ENCODE assay signal across 27 cellular contexts in the genomic region with DNA sequence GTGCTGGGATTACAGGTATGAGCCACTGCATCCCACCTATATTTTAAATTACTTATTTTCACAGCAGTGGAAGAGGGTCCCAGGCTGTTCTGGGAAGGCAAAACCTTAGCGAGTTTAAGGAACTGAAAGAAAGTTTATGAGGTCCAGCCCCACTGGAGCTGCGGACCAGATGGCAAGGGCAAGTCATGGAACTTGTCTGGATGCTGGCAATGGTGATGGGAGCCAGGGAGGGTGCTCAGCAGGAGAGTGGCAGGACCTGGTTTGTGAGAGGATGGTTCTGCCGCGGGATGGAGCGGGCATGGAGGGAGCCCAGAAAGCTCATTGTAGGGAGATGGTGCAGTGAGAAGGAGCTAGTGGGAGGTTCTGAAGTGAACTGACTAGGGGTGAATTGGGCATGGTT. TPM values are rescaled to one million over a fixed set of nuclear protein-coding genes. Genes with fewer than 3 reads are reported as not detected.
A peak's percentile ranks its signal among the peaks of the same experiment; 100 is the strongest.
DNase-seq lines count a peak whose midpoint lies in the region; ATAC-seq, FAIRE-seq and TF ChIP-seq lines count a peak whose summit lies in the region.
"Had no signal": no experiment of that assay in that cellular context is flagged by ENCODE, and none has a peak within 500 bp of the region (broad histone marks: within the 10 kb centered on the region; RNA-seq: fewer than 3 reads in every experiment).

No MANE protein-coding gene starts in this region.

- intact Hi-C loops in GM12878 (cut with micrococcal nuclease; ENCODE audit: unreplicated experiment) = no loop called here

- in situ Hi-C loops in GM12878 (cut with MboI) = no loop called here

- H3K9me3 ChIP-seq in GM12878 (replicated peaks; ENCODE audit: control insufficient read depth, insufficient read depth, low read length) (no peaks in the 10 kb centered on the region), smooth muscle cell (replicated peaks; ENCODE audit: low read depth) (no peaks in the 10 kb centered on the region)
- H3K9me3 ChIP-seq: ascending aorta, BE2C, heart left ventricle, neutrophil, psoas muscle, upper lobe of left lung had no signal

- no peak overlapping the region for H2AFZ ChIP-seq in GM12878 (ENCODE audit: control insufficient read depth, low read depth, low read length)
- peak overlapping the region; percentile 49 for H2AFZ ChIP-seq in smooth muscle cell (ENCODE audit: low read depth)

- H3K4me1 ChIP-seq in GM12878 (ENCODE audit: control insufficient read depth, insufficient read depth, low read length) (no peaks in the 10 kb centered on the region), smooth muscle cell (ENCODE audit: low read depth) (peaks cover 21% of the 10 kb centered on the region)
- H3K4me1 ChIP-seq: ascending aorta, BE2C, heart left ventricle, psoas muscle had no signal

- no peak overlapping the region for H3K4me2 ChIP-seq in GM12878 (ENCODE audit: control insufficient read depth, insufficient read depth)
- no peak overlapping the region for H3K4me2 ChIP-seq in smooth muscle cell

- BruUV-seq in GM12878 (replicated peaks; lab: Mats Ljungman, UMichigan) = no TSS peak

- H3K79me2 ChIP-seq in GM12878 (ENCODE audit: control insufficient read depth, insufficient read depth, low read length) (no peaks in the 10 kb centered on the region), smooth muscle cell (ENCODE audit: low read depth) (no peaks in the 10 kb centered on the region)

- RAD21 ChIA-PET in GM12878 (lab: Charles Lee; ENCODE audit: unreplicated experiment) = no interaction called here

- TF ChIP-seq POLR2A in GM12878 (IDR thresholded peaks at IDR 0.05; ENCODE audit: low read depth, low read length) = no peak

- no peak overlapping the region for H3K27ac ChIP-seq in GM12878 (ENCODE audit: control insufficient read depth, insufficient read depth)
- H3K27ac ChIP-seq in layer of hippocampus (ENCODE audit: low read depth, low read length) = peak overlapping the region; percentile 38
- H3K27ac ChIP-seq in smooth muscle cell (ENCODE audit: low read depth) = no peak overlapping the region
- H3K27ac ChIP-seq: ascending aorta, neutrophil, psoas muscle had no signal

- H4K20me1 ChIP-seq in GM12878 (ENCODE audit: control insufficient read depth, insufficient read depth) (no peaks in the 10 kb centered on the region), smooth muscle cell (ENCODE audit: low read depth) (no peaks in the 10 kb centered on the region)

- H3K9ac ChIP-seq in GM12878 (ENCODE audit: control insufficient read depth, insufficient read depth, low read length) = no peak overlapping the region
- no peak overlapping the region for H3K9ac ChIP-seq in smooth muscle cell (ENCODE audit: low read depth)

- TF ChIP-seq EP300 in GM12878 (IDR thresholded peaks at IDR 0.05; ENCODE audit: borderline replicate concordance in 1 of 2, control insufficient read depth in 1 of 2, low read depth in 2 of 2, low read length in 2 of 2) = no peak

- CTCF ChIA-PET in GM12878 (lab: Yijun Ruan, JAX) = interaction anchor here (1.0 kb wide), 1 partner anchor 291 kb away, joined by 3 read pairs; no protein-coding TSS in a partner anchor

- H3K36me3 ChIP-seq in GM12878 (ENCODE audit: control insufficient read depth in 2 of 2, insufficient read depth in 2 of 2, low read length in 1 of 2) (no peaks in the 10 kb centered on the region), smooth muscle cell (ENCODE audit: low read depth) (no peaks in the 10 kb centered on the region)
- H3K36me3 ChIP-seq: ascending aorta, BE2C, heart left ventricle, neutrophil, upper lobe of left lung had no signal

- H3K27me3 ChIP-seq in GM12878 (replicated peaks in 1 of 2; ENCODE audit: control insufficient read depth in 2 of 2, insufficient read depth in 2 of 2, low read length in 1 of 2) (no peaks in the 10 kb centered on the region), layer of hippocampus (ENCODE audit: control insufficient read depth, insufficient read depth, low read length) (no peaks in the 10 kb centered on the region), smooth muscle cell (ENCODE audit: low read depth) (no peaks in the 10 kb centered on the region)
- H3K27me3 ChIP-seq: ascending aorta, BE2C, upper lobe of left lung had no signal

- peaks cover 12% of the 10 kb centered on the region for H3F3A ChIP-seq in smooth muscle cell (ENCODE audit: low read depth)

- FAIRE-seq in GM12878 (lab: Jason Lieb, UNC) = no peak

- POLR2A ChIA-PET in GM12878 (lab: Charles Lee) = no interaction called here

- no peak for TF ChIP-seq CTCF in GM12878 (IDR thresholded peaks at IDR 0.05 in 2 of 3, conservative IDR thresholded peaks at IDR 0.05 in 1 of 3; ENCODE audit: control insufficient read depth in 2 of 3, extremely low read depth in 1 of 3, insufficient read depth in 1 of 3, low read depth in 3 of 3, low read length in 3 of 3)
- no peak for TF ChIP-seq CTCF in smooth muscle cell (IDR thresholded peaks at IDR 0.05; ENCODE audit: borderline replicate concordance, insufficient read depth, poor library complexity, severe bottlenecking)

- 51% methylated on average over 5 of the region's 5 CpGs for WGBS in GM12878 (ENCODE audit: insufficient coverage, insufficient replicate concordance, low lambda C conversion rate, missing lambda C conversion rate)
- 53% methylated on average over 5 of the region's 5 CpGs for WGBS in smooth muscle cell (ENCODE audit: low lambda C conversion rate)

- ATAC-seq in GM12878 (no peak; the same call in 2 of the 3 replicates), GM21515 (IDR thresholded peaks at IDR 0.05; ENCODE audit: unreplicated experiment) (no peak)
- ATAC-seq: activated CD4-positive, CD25-positive, alpha-beta regulatory T cell treated with anti-CD3 and anti-CD28 coated beads, Interleukin-2, amount 50 U/mL, for 24 hours; heart left ventricle; left ventricle myocardium superior; PC-3; psoas muscle had no signal

- DNase-seq in NOMO-1 treated with DMSO at 0.1 percent for 48 hours (lab: John Stamatoyannopoulos, UW; ENCODE audit: unreplicated experiment) (peak; percentile 26), NOMO-1 treated with dmso at 0.1 percent for 144 hours (lab: John Stamatoyannopoulos, UW; ENCODE audit: unreplicated experiment) (no peak), GM12878 (ENCODE audit: low read depth, low spot score) (no peak), smooth muscle cell (lab: John Stamatoyannopoulos, UW; ENCODE audit: unreplicated experiment) (no peak), midbrain (lab: John Stamatoyannopoulos, UW) (no peak), DMS153 treated with DMSO at 0.1 percent for 48 hours (lab: John Stamatoyannopoulos, UW; ENCODE audit: unreplicated experiment) (no peak)
- DNase-seq: 8988T; activated CD4-positive, alpha-beta memory T cell treated with anti-CD3 and anti-CD28 coated beads for 36 hours; activated naive CD8-positive, alpha-beta T cell treated with anti-CD3 and anti-CD28 coated beads for 36 hours; BE2C; cerebellar nuclear complex; COR-L47; DND-41; heart left ventricle; left ventricle myocardium superior; NCI-H1417; NCI-H446 treated with DMSO at 0.1 percent for 48 hours; PC-3; psoas muscle; SHP77 treated with DMSO at 0.1 percent for 48 hours; SW 1271; upper lobe of left lung had no signal

- SMC1A ChIA-PET in GM12878 (lab: Charles Lee; ENCODE audit: uncharacterized antibody, unreplicated experiment) = no interaction called here

- no peak for TF ChIP-seq RAD21 in GM12878 (IDR thresholded peaks at IDR 0.05; ENCODE audit: insufficient read depth, low read depth, low read length)

- H3K4me3 ChIP-seq in GM12878 = no peak overlapping the region
- H3K4me3 ChIP-seq in smooth muscle cell = no peak overlapping the region
- H3K4me3 ChIP-seq: ascending aorta, heart left ventricle, psoas muscle, upper lobe of left lung had no signal

TF ChIP-seq in GM12878, 131 proteins besides CTCF, POLR2A, EP300 and RAD21:
- TF ChIP-seq SPI1 (IDR thresholded peaks at IDR 0.05; ENCODE audit: borderline replicate concordance, insufficient read depth, low read depth, low read length) = peak; percentile 45; the same call in 1 of the 2 replicates
- TF ChIP-seq CBX5 (IDR thresholded peaks at IDR 0.05; ENCODE audit: low read depth) = no peak

RNA-seq across cellular contexts. Expression of a gene that starts 50.6 kb away (rescaled TPM):
- 0.48 TPM in 1 of 2 replicates, not detected in the other for total RNA-seq in GM12878 (2013; cell fraction: nucleolus; rRNA removed)
- 0.16 TPM in 1 of 2 replicates, not detected in the other for total RNA-seq in GM12878 (2014; rRNA removed)
- total RNA-seq in GM12878 (2014; rRNA removed; fragmentation: Illumina TruSeq; extraction: Trizol) = not detected in 2 replicates
- total RNA-seq in GM12878 (2021) = 0.18 and 0.29 TPM in 2 replicates
- not detected for polyA plus RNA-seq in GM12878 (2011; ENCODE audit: low read depth)
- not detected in 2 replicates for polyA plus RNA-seq in GM12878 (2011; rRNA removed)
- polyA plus RNA-seq in GM12878 (2011; cell fraction: cytosol; rRNA removed) = 0.02 TPM in 1 of 2 replicates, not detected in the other
- polyA plus RNA-seq in GM12878 (2011; cell fraction: nucleus; rRNA removed) = not detected in 2 replicates
- polyA plus RNA-seq in GM12878 (2012) = 0.12 and 0.13 TPM in 2 replicates
- 0.07 TPM in 1 of 2 replicates, not detected in the other for polyA plus RNA-seq in GM12878 (2014; fragmentation: Illumina TruSeq; extraction: Trizol)
- not detected for polyA plus RNA-seq in GM12878 (2014; fragmentation: Nextera tagmentation; extraction: Ambion mirVana)
- 0.23 and 0.47 TPM in 2 replicates for polyA plus RNA-seq in GM12878 (2014; rRNA removed)
- polyA plus RNA-seq in GM12878 (2016; fragmentation: Nextera tagmentation; extraction: Ambion mirVana) = under 1 TPM in 1 of 2 experiments, not detected in 1; 0.09 TPM
- polyA minus RNA-seq in GM12878 (2011; rRNA and poly(A)+ RNA removed) = not detected in 2 replicates
- polyA minus RNA-seq in GM12878 (2011; cell fraction: cytosol; rRNA and poly(A)+ RNA removed) = not detected in 2 replicates
- not detected in 2 replicates for polyA minus RNA-seq in GM12878 (2011; cell fraction: nucleus; rRNA and poly(A)+ RNA removed)
- total RNA-seq in smooth muscle cell = 1.7 TPM in 1 of 2 replicates, not detected in the other
- 1.8 and 3.0 TPM in 2 replicates for polyA plus RNA-seq in smooth muscle cell
